Comparison of ENCODE assay signal across 15 cellular contexts in the genomic region with DNA sequence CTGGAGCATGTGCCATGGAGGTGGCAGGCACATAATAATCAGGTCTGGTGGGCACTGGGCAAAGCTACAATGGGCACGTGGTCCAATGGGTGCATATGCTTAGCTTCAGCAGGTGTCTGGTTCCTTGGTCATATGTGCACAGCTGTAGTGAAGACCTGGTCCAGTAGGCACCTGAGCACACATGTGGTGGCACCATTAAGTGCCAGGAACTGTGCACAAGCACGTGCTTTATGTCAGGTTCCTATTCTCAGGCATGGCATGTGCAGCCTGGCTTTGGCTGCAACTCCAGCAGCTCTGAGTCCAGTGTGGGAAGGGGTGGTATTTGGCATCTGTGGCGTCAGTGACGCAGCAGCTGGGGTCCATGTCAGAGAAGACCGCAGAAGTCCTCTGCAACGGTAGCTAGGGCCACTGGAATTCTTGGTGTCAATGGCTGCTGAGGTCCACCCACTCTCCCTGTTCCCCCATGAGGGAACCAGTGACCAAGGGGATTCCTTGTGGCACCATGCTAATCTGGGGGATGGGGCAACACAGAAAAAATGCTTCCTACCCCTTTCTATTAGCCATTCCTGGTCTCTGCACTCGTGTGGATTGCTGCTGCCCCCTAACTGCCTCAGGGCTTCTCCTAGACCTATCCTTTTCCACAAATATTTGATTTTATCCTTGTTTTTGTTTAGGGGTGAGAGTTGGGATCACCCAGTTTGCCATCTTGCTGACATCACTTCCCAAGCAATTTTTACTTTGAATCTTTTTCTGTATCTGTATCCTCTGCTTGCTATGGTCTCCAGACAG.
"Had no signal": no experiment of that assay in that cellular context is flagged by ENCODE, and none has a peak within 500 bp of the region (broad histone marks: within the 10 kb centered on the region; RNA-seq: fewer than 3 reads in every experiment).

No MANE protein-coding gene starts in this region.

- H3K9me3 ChIP-seq: colonic mucosa, sigmoid colon, testis, tibial nerve had no signal

- H3K27ac ChIP-seq: colonic mucosa, foreskin keratinocyte, sigmoid colon, skin epidermis, testis, tibial nerve had no signal

- H3K4me1 ChIP-seq: colonic mucosa, foreskin keratinocyte, sigmoid colon, testis, tibial nerve had no signal

- H3K36me3 ChIP-seq: colonic mucosa, sigmoid colon, tibial nerve had no signal

- ATAC-seq: left colon, left ventricle myocardium superior had no signal

- H3K4me3 ChIP-seq: colonic mucosa, lung, sigmoid colon, skin epidermis, testis, tibial nerve had no signal

- H3K27me3 ChIP-seq: colonic mucosa, foreskin keratinocyte, sigmoid colon, testis, tibial nerve had no signal

- DNase-seq: colonic mucosa; dermis blood vessel endothelial cell; erythroblast; foreskin keratinocyte; left colon; left ventricle myocardium superior; mesenchymal stem cell; midbrain; nephron progenitor cell; sigmoid colon; stimulated activated CD4-positive, alpha-beta T cell treated with anti-CD3 and anti-CD28 coated beads, Interleukin-12 subunit alpha, Interleukin-12 subunit beta, amount 100 ng/mL, for 4 hours; testis had no signal
